In genomic region chr19:17302391-17303166, GRCh38 we compare ENCODE assay signal across 8 cellular contexts. TPM values are rescaled to one million over a fixed set of nuclear protein-coding genes. Genes with fewer than 3 reads are reported as not detected.
DNase-seq lines count a peak whose midpoint lies in the region; ATAC-seq, FAIRE-seq and TF ChIP-seq lines count a peak whose summit lies in the region.

No MANE protein-coding gene starts in this region.

- ATAC-seq in naive thymus-derived CD4-positive, alpha-beta T cell, result peak; percentile 0

- peak; percentile 43 for DNase-seq in DMS53 (lab: John Stamatoyannopoulos, UW)
- DNase-seq in DMS53 treated with DMSO at 0.1 percent for 48 hours (lab: John Stamatoyannopoulos, UW; ENCODE audit: unreplicated experiment), result no peak
- peak in 1 of 3 donors; percentile 20 for DNase-seq in Peyer's patch
- peak in 6 of 10 donors; percentile 50 to 77 (median 62) for DNase-seq in dorsolateral prefrontal cortex
- DNase-seq in naive thymus-derived CD4-positive, alpha-beta T cell, result peak in 1 of 9 donors; percentile 63
- no peak for DNase-seq in NK-92 (lab: John Stamatoyannopoulos, UW; ENCODE audit: unreplicated experiment)
- DNase-seq in erythroblast (lab: John Stamatoyannopoulos, UW), result no peak
- no peak for DNase-seq in H54 (ENCODE audit: insufficient read length, low spot score)

- CTCF ChIA-PET in naive thymus-derived CD4-positive, alpha-beta T cell (lab: Charles Lee), result interaction anchor here (0.6 to 0.8 kb wide), 4 partner anchors 19 to 1474 kb away, joined by 3 to 5 read pairs (median 3); no protein-coding TSS in a partner anchor

- no peaks in the 10 kb centered on the region for H3K27me3 Mint-ChIP-seq in naive thymus-derived CD4-positive, alpha-beta T cell

- no peak for FAIRE-seq in H54 (lab: Jason Lieb, UNC)

- H3K9me3 ChIP-seq in Peyer's patch, result no peaks in the 10 kb centered on the region
- H3K9me3 ChIP-seq in naive thymus-derived CD4-positive, alpha-beta T cell (ENCODE audit: control insufficient read depth in 2 of 3, low read length in 3 of 3), result no peaks in the 10 kb centered on the region

- TF ChIP-seq POLR2A in Peyer's patch (IDR thresholded peaks at IDR 0.05) (no peak), erythroblast (IDR thresholded peaks at IDR 0.05; ENCODE audit: low read length) (no peak), H54 (IDR thresholded peaks at IDR 0.05; ENCODE audit: low read depth, low read length) (no peak)

- H3K9me3 Mint-ChIP-seq in naive thymus-derived CD4-positive, alpha-beta T cell, result peaks cover 0 to 5% (median 0%) of the 10 kb centered on the region in 11 donors

- H3K4me3 Mint-ChIP-seq in naive thymus-derived CD4-positive, alpha-beta T cell, result peak overlapping the region; percentile 66 to 87 (median 78)

- POLR2A ChIA-PET in naive thymus-derived CD4-positive, alpha-beta T cell (lab: Charles Lee), result interaction anchor here (0.8 to 3.1 kb wide), 3 partner anchors 9 to 34 kb away, joined by 3 to 18 read pairs (median 5); no protein-coding TSS in a partner anchor

- H3K27ac Mint-ChIP-seq in naive thymus-derived CD4-positive, alpha-beta T cell, result peak overlapping the region in 7 of 9 donors; percentile 22 to 69 (median 62)

- intact Hi-C loops in dorsolateral prefrontal cortex (cut with DNase I), result no loop called here
- intact Hi-C loops in naive thymus-derived CD4-positive, alpha-beta T cell (cut with micrococcal nuclease), result loop anchor here (10.0 kb wide), 2 partner anchors 808 to 1222 kb away; partner anchors contain the start of genes C19orf44 (in 1 of the 2), CALR3 (in 1 of the 2) and ELL (in 1 of the 2)

- H3K27me3 ChIP-seq in Peyer's patch, result no peaks in the 10 kb centered on the region
- no peaks in the 10 kb centered on the region for H3K27me3 ChIP-seq in dorsolateral prefrontal cortex
- no peaks in the 10 kb centered on the region for H3K27me3 ChIP-seq in naive thymus-derived CD4-positive, alpha-beta T cell (ENCODE audit: control insufficient read depth in 2 of 2, insufficient read depth in 2 of 2, low read length in 2 of 2)

- H3K4me3 ChIP-seq in Peyer's patch (peak overlapping the region; percentile 61 to 91 (median 78)), dorsolateral prefrontal cortex (peak overlapping the region; percentile 53 to 95 (median 83))
- peak overlapping the region; percentile 79 for H3K4me3 ChIP-seq in naive thymus-derived CD4-positive, alpha-beta T cell (ENCODE audit: low read length)

- TF ChIP-seq CTCF in Peyer's patch (IDR thresholded peaks at IDR 0.05) (no peak), dorsolateral prefrontal cortex (IDR thresholded peaks at IDR 0.05 in 54 of 56, conservative IDR thresholded peaks at IDR 0.05 in 2 of 56; ENCODE audit: low read depth in 1 of 56, partially characterized antibody in 56 of 56) (no peak)

- H3K36me3 ChIP-seq in Peyer's patch, result peaks cover 0 to 7% (median 0%) of the 10 kb centered on the region in 3 donors
- peaks cover 0 to 12% (median 0%) of the 10 kb centered on the region in 3 experiments for H3K36me3 ChIP-seq in naive thymus-derived CD4-positive, alpha-beta T cell (ENCODE audit: control insufficient read depth in 2 of 3, insufficient read depth in 3 of 3, low read length in 3 of 3)

- H3K4me1 Mint-ChIP-seq in naive thymus-derived CD4-positive, alpha-beta T cell, result peaks cover 16 to 42% (median 37%) of the 10 kb centered on the region in 7 donors

- H3K27ac ChIP-seq in Peyer's patch (peak overlapping the region; percentile 47 to 91 (median 65)), dorsolateral prefrontal cortex (peak overlapping the region in 56 of 59 donors; percentile 33 to 99 (median 81))
- peak overlapping the region; percentile 85 for H3K27ac ChIP-seq in naive thymus-derived CD4-positive, alpha-beta T cell (ENCODE audit: low read depth, low read length)

- H3K4me1 ChIP-seq in Peyer's patch, result peaks cover 0 to 43% (median 7%) of the 10 kb centered on the region in 4 donors
- H3K4me1 ChIP-seq in naive thymus-derived CD4-positive, alpha-beta T cell (ENCODE audit: control insufficient read depth in 2 of 2, insufficient read depth in 2 of 2, low read length in 2 of 2), result peaks cover 15 to 22% of the 10 kb centered on the region in 2 donors

- H3K36me3 Mint-ChIP-seq in naive thymus-derived CD4-positive, alpha-beta T cell, result peaks cover 0 to 9% (median 0%) of the 10 kb centered on the region in 5 donors

RNA-seq across cellular contexts. Expression of gene ABHD8, which starts 0.6 kb away (rescaled TPM):
- 10 to 100 TPM in 1 of 4 donors, 1 to 10 TPM in 3; 2.1 to 14.1 (median 5.6) TPM for total RNA-seq in Peyer's patch
- total RNA-seq in dorsolateral prefrontal cortex, result 100 to 1,000 TPM in 7 of 120 experiments, 10 to 100 TPM in 113; 22.5 to 113 (median 78.2) TPM
- total RNA-seq in naive thymus-derived CD4-positive, alpha-beta T cell, result 10 to 100 TPM in 2 of 5 experiments, 1 to 10 TPM in 3; 7.0 to 12.3 (median 9.5) TPM
- 10 to 100 TPM in 1 of 2 donors, 1 to 10 TPM in 1; 7.5 to 12.4 TPM for polyA plus RNA-seq in naive thymus-derived CD4-positive, alpha-beta T cell

RNA-seq across cellular contexts. Expression of gene MRPL34, which starts 3.1 kb away (rescaled TPM):
- total RNA-seq in Peyer's patch (100 to 1,000 TPM in 3 of 4 donors, 10 to 100 TPM in 1; 76.7 to 202 (median 196) TPM), dorsolateral prefrontal cortex (10 to 100 TPM; 41.6 to 99.8 (median 67.2) TPM)
- total RNA-seq in naive thymus-derived CD4-positive, alpha-beta T cell, result 10 to 100 TPM; 37.0 to 76.0 (median 73.3) TPM
- 100 to 1,000 TPM; 203 to 217 TPM for polyA plus RNA-seq in naive thymus-derived CD4-positive, alpha-beta T cell

RNA-seq across cellular contexts. Expression of gene DDA1, which starts 6.8 kb away (rescaled TPM):
- 10 to 100 TPM; 15.2 to 37.2 (median 23.9) TPM for total RNA-seq in Peyer's patch
- 10 to 100 TPM; 33.9 to 94.0 (median 52.4) TPM for total RNA-seq in dorsolateral prefrontal cortex
- total RNA-seq in naive thymus-derived CD4-positive, alpha-beta T cell, result 10 to 100 TPM; 31.6 to 41.9 (median 39.5) TPM
- 10 to 100 TPM; 19.7 to 30.9 TPM for polyA plus RNA-seq in naive thymus-derived CD4-positive, alpha-beta T cell

RNA-seq across cellular contexts. Expression of gene ANKLE1, which starts 20.9 kb away (rescaled TPM):
- 1 to 10 TPM in 1 of 4 donors, under 1 TPM in 2, not detected in 1; 0.18 to 1.3 (median 0.95) TPM for total RNA-seq in Peyer's patch
- 1 to 10 TPM in 113 of 120 experiments, under 1 TPM in 7; 0.68 to 6.6 (median 2.6) TPM for total RNA-seq in dorsolateral prefrontal cortex
- 1 to 10 TPM; 2.3 to 5.5 (median 3.4) TPM for total RNA-seq in naive thymus-derived CD4-positive, alpha-beta T cell
- under 1 TPM in 1 of 2 donors, not detected in 1; 0.29 TPM for polyA plus RNA-seq in naive thymus-derived CD4-positive, alpha-beta T cell

RNA-seq across cellular contexts. Expression of gene ANO8, which starts 32.1 kb away (rescaled TPM):
- total RNA-seq in Peyer's patch, result 10 to 100 TPM; 10.3 to 18.9 (median 16.0) TPM
- total RNA-seq in dorsolateral prefrontal cortex, result 10 to 100 TPM; 26.1 to 65.6 (median 37.6) TPM
- total RNA-seq in naive thymus-derived CD4-positive, alpha-beta T cell, result 10 to 100 TPM; 12.9 to 22.3 (median 16.9) TPM
- polyA plus RNA-seq in naive thymus-derived CD4-positive, alpha-beta T cell, result under 1 TPM; 0.26 to 0.30 TPM

Comparison
In these comparisons a context has a peak if more than half of its experiments do, and no peak if none do; other contexts are left out.
1. DNase-seq: peak in DMS53 (single experiment) and dorsolateral prefrontal cortex (6 of 10); none in DMS53 treated with DMSO at 0.1 percent for 48 hours (single experiment), NK-92 (single experiment), erythroblast (0 of 2) and H54 (single experiment).
2. intact Hi-C loops: an anchor here in naive thymus-derived CD4-positive, alpha-beta T cell (10.0 kb wide); none called in dorsolateral prefrontal cortex.
3. Peak in every context shown above with its lines, with median percentiles within 50 percentile points of each other: H3K27ac ChIP-seq and H3K4me3 ChIP-seq.